Comparison of ENCODE assay signal across 35 cellular contexts in the genomic region with DNA sequence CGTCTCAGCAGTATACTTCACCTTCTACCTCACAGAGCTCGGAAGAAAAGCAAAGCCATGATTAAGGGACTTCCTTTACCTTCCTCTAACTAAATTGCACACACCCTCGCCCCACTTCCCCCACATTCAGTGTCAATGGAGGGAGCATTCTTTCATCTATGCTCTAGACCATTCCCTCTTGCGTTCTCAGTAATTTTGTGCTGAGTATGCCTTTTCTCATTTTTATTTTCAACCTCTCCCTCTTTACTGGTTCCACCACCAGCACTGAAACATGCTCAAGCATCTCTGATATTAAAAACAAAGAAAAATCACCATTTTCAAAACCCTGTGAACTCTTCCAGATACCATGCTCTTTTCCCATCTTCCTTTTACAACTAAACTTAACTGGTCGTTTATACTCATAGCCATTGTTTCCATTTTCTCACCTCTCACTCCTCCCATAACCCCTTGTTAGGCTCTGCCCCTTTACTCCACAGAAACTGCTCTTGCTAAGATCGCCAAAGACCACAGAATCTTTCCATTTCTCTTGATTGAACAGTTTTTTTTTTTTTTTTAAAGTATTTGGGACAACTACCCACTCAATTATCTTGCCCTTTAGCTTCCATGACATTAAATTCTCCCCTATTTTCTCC. TPM values are rescaled to one million over a fixed set of nuclear protein-coding genes. Genes with fewer than 3 reads are reported as not detected.
"Had no signal": no experiment of that assay in that cellular context is flagged by ENCODE, and none has a peak within 500 bp of the region (broad histone marks: within the 10 kb centered on the region; RNA-seq: fewer than 3 reads in every experiment).

No MANE protein-coding gene starts in this region.

- H3K4me3 Mint-ChIP-seq: endodermal cell; memory B cell; mesothelial cell of epicardium; naive B cell; natural killer cell treated with Interleukin-12 subunit alpha and Interleukin-12 subunit beta and Interleukin-15 and Interleukin-18, amount 100 ng/mL, for 72 hours; neural crest cell; stimulated activated naive B cell treated with anti-CD40 and anti-IgM and Interleukin-4, amounts not matched to agents 10 μg/mL and 1 μg/mL and 100 μg/mL, for 72 hours; type B pancreatic cell had no signal

- H3K27me3 ChIP-seq: foreskin keratinocyte, gastroesophageal sphincter, heart left ventricle, hepatocyte, spleen, stomach, thyroid gland had no signal

- H3K9me3 ChIP-seq: gastroesophageal sphincter, heart left ventricle, mucosa of descending colon, prostate gland, spleen, stomach, thyroid gland had no signal

- H3K27ac ChIP-seq: epithelial cell of prostate, foreskin keratinocyte, gastroesophageal sphincter, heart left ventricle, hepatocyte, prostate gland, skin epidermis, spleen, stomach, thyroid gland had no signal

- FAIRE-seq: kidney had no signal

- ATAC-seq: esophagus mucosa; foreskin keratinocyte; gastroesophageal sphincter; heart left ventricle; left lobe of liver; mucosa of descending colon; natural killer cell treated with Interleukin-12 subunit alpha and Interleukin-12 subunit beta and Interleukin-15 and Interleukin-18, amount 100 ng/mL, for 72 hours; right cardiac atrium; stimulated activated naive B cell treated with anti-CD40 and anti-IgM and Interleukin-4, amounts not matched to agents 10 μg/mL and 1 μg/mL and 100 μg/mL, for 72 hours had no signal

- H2AFZ ChIP-seq: hepatocyte had no signal

- H3K4me1 ChIP-seq: foreskin keratinocyte, gastroesophageal sphincter, heart left ventricle, prostate gland, spleen, stomach, thyroid gland had no signal

- H3K27ac Mint-ChIP-seq: endodermal cell; memory B cell; mesothelial cell of epicardium; naive B cell; natural killer cell treated with Interleukin-12 subunit alpha and Interleukin-12 subunit beta and Interleukin-15 and Interleukin-18, amount 100 ng/mL, for 72 hours; stimulated activated naive B cell treated with anti-CD40 and anti-IgM and Interleukin-4, amounts not matched to agents 10 μg/mL and 1 μg/mL and 100 μg/mL, for 72 hours; type B pancreatic cell had no signal

- H3K79me2 ChIP-seq: hepatocyte had no signal

- H3K4me1 Mint-ChIP-seq: endodermal cell; memory B cell; mesothelial cell of epicardium; naive B cell; neural crest cell; stimulated activated naive B cell treated with anti-CD40 and anti-IgM and Interleukin-4, amounts not matched to agents 10 μg/mL and 1 μg/mL and 100 μg/mL, for 72 hours had no signal

- DNase-seq: cerebellar nuclear complex; cortex of kidney; effector CD8-positive, alpha-beta T cell; endodermal cell; foreskin keratinocyte; heart left ventricle; kidney; mucosa of descending colon; naive B cell; nucleus accumbens; right cardiac atrium; spleen; stimulated activated CD4-positive, alpha-beta T cell treated with anti-CD3 and anti-CD28 coated beads, Interleukin-4, amount 100 ng/mL, for 4 hours; stimulated activated naive B cell treated with anti-CD40 and anti-IgM and Interleukin-4, amounts not matched to agents 10 μg/mL and 1 μg/mL and 100 μg/mL, for 72 hours; stomach; thyroid gland had no signal

- H3K27me3 Mint-ChIP-seq: memory B cell; naive B cell; natural killer cell treated with Interleukin-12 subunit alpha and Interleukin-12 subunit beta and Interleukin-15 and Interleukin-18, amount 100 ng/mL, for 72 hours; stimulated activated naive B cell treated with anti-CD40 and anti-IgM and Interleukin-4, amounts not matched to agents 10 μg/mL and 1 μg/mL and 100 μg/mL, for 72 hours; type B pancreatic cell had no signal

- H3K4me3 ChIP-seq: gastroesophageal sphincter, heart left ventricle, hepatocyte, lung, mucosa of descending colon, prostate gland, skin epidermis, spleen, stomach, thyroid gland had no signal

- H3K9me3 Mint-ChIP-seq: endodermal cell; memory B cell; mesothelial cell of epicardium; naive B cell; natural killer cell treated with Interleukin-12 subunit alpha and Interleukin-12 subunit beta and Interleukin-15 and Interleukin-18, amount 100 ng/mL, for 72 hours; neural crest cell; stimulated activated naive B cell treated with anti-CD40 and anti-IgM and Interleukin-4, amounts not matched to agents 10 μg/mL and 1 μg/mL and 100 μg/mL, for 72 hours; type B pancreatic cell had no signal

- H3K4me2 ChIP-seq: hepatocyte had no signal

RNA-seq across cellular contexts. Expression of gene SERPINE3, which starts 32.4 kb away (rescaled TPM):
- total RNA-seq: esophagus mucosa; fibroblast of lung; foreskin keratinocyte; kidney; left lobe of liver; liver; lung; mucosa of descending colon; natural killer cell treated with Interleukin-12 subunit alpha and Interleukin-12 subunit beta and Interleukin-15 and Interleukin-18, amount 100 ng/mL, for 72 hours; neural crest cell; osteocyte; prostate gland; renal cortical epithelial cell; right cardiac atrium; subcutaneous adipose tissue; thyroid gland had no signal
- polyA plus RNA-seq: fibroblast of lung, foreskin keratinocyte, heart left ventricle, lung, right cardiac atrium, spleen, stomach, urinary bladder had no signal
